Comparison of ENCODE assay signal across 1 cellular context in the genomic region with DNA sequence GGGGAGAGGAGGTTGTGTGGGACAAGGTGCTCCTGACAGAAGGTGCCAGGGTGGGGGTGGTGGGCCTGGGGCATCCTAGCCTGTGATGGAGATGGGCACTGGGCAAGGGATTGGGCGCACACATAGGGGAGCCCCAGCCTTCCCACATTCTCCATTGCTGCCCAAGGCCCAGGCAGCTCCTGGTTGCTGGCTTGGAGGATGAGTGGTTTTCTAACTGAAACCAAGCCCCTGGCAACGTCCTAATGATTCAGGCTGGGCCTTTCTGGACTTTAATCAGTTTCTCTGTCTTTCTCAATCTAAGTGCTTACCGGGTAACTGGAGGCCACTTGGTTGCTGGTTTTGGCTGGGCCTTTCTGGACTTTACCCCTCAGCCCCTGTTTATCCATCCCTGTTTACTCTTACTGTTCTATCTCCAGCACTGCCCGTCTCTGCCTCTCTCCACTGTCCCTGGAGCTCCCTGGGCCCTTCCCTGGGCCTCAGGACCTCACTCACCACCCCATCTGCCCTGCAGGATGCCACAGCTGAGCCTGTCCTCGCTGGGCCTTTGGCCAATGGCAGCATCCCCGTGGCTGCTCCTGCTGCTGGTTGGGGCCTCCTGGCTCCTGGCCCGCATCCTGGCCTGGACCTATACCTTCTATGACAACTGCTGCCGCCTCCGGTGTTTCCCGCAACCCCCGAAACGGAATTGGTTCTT.
TF ChIP-seq lines count a peak whose summit lies in the region.

No MANE protein-coding gene starts in this region.

TF ChIP-seq in HEK293, 187 proteins besides CTCF, POLR2A, EP300 and RAD21 (continued from another document):
- TF ChIP-seq ZNF776 (tag by site-specific recombination; IDR thresholded peaks at IDR 0.05; ENCODE audit: borderline replicate concordance) = no peak
TF ChIP-seq in HEK293: peak in this region for 2.
